In genomic region chr10:89047397-89047796, GRCh38 we compare ENCODE assay signal across 18 cellular contexts. TPM values are rescaled to one million over a fixed set of nuclear protein-coding genes. Genes with fewer than 3 reads are reported as not detected.
DNase-seq lines count a peak whose midpoint lies in the region; ATAC-seq and TF ChIP-seq lines count a peak whose summit lies in the region.
"Had no signal": no experiment of that assay in that cellular context is flagged by ENCODE, and none has a peak within 500 bp of the region (broad histone marks: within the 10 kb centered on the region; RNA-seq: fewer than 3 reads in every experiment).

No MANE protein-coding gene starts in this region.

- WGBS in liver: 88% methylated on average over 2 of the region's 2 CpGs

- DNase-seq in CD1c-positive myeloid dendritic cell (ENCODE audit: extremely low spot score) (peak; percentile 28), HFFc6 (peak; percentile 16), NCI-H446 (lab: John Stamatoyannopoulos, UW) (no peak)
- no peak for DNase-seq in activated effector memory CD4-positive, alpha-beta T cell treated with Interleukin-2 at 50 U/mL for 16 hours
- no peak for DNase-seq in activated T-cell treated with anti-CD3 and anti-CD28 coated beads, Interleukin-2, amount 50 U/mL, for 72 hours
- DNase-seq: CD4-positive, CD25-positive, alpha-beta regulatory T cell; KG1; NCI-H1092; NCI-H1694; NCI-H2107; NCI-H510A; NCI-H82; SHP77 had no signal

- TF ChIP-seq RAD21 in liver (IDR thresholded peaks at IDR 0.05): no peak

- H3K36me3 ChIP-seq in liver (ENCODE audit: control insufficient read depth in 4 of 4, insufficient read depth in 3 of 4, low read depth in 1 of 4, low read length in 3 of 4): no peaks in the 10 kb centered on the region

- H3K27ac ChIP-seq in liver (ENCODE audit: low read depth in 1 of 2, low read length in 2 of 2): peak overlapping the region in 1 of 2 donors; percentile 25
- H3K27ac ChIP-seq: HL-60 had no signal

- no peaks in the 10 kb centered on the region for H3K27me3 ChIP-seq in liver (ENCODE audit: control insufficient read depth in 4 of 4, insufficient read depth in 4 of 4, low read length in 3 of 4)

- no peaks in the 10 kb centered on the region for H3K27me3 Mint-ChIP-seq in HFFc6 (ENCODE audit: insufficient read depth)
- no peaks in the 10 kb centered on the region for H3K27me3 Mint-ChIP-seq in dendritic cell treated with granulocyte-macrophage colony-stimulating factor and Interleukin-4, amounts not matched to agents 40 ng/mL and 50 ng/mL, for 4 days
- H3K27me3 Mint-ChIP-seq in activated T-cell treated with anti-CD3 and anti-CD28 coated beads, Interleukin-2, amount 50 U/mL, for 72 hours (ENCODE audit: low read depth): peaks cover 5% of the 10 kb centered on the region
- H3K27me3 Mint-ChIP-seq: CD4-positive, CD25-positive, alpha-beta regulatory T cell had no signal

- H3K4me1 ChIP-seq in liver (ENCODE audit: control insufficient read depth in 4 of 4, insufficient read depth in 4 of 4, low read length in 3 of 4): no peaks in the 10 kb centered on the region

- no peaks in the 10 kb centered on the region for H3K9me3 ChIP-seq in liver (ENCODE audit: control insufficient read depth in 4 of 4, low read length in 3 of 4)

- no peaks in the 10 kb centered on the region for H3K9me3 Mint-ChIP-seq in HFFc6
- H3K9me3 Mint-ChIP-seq in dendritic cell treated with granulocyte-macrophage colony-stimulating factor and Interleukin-4, amounts not matched to agents 40 ng/mL and 50 ng/mL, for 4 days: no peaks in the 10 kb centered on the region
- H3K9me3 Mint-ChIP-seq in activated T-cell treated with anti-CD3 and anti-CD28 coated beads, Interleukin-2, amount 50 U/mL, for 72 hours: no peaks in the 10 kb centered on the region
- H3K9me3 Mint-ChIP-seq: GM23338 had no signal

- H3K4me1 Mint-ChIP-seq in HFFc6 (ENCODE audit: low read depth): peaks cover 15% of the 10 kb centered on the region
- H3K4me1 Mint-ChIP-seq in dendritic cell treated with granulocyte-macrophage colony-stimulating factor and Interleukin-4, amounts not matched to agents 40 ng/mL and 50 ng/mL, for 4 days (ENCODE audit: low read depth): peaks cover 41% of the 10 kb centered on the region
- H3K4me1 Mint-ChIP-seq in activated T-cell treated with anti-CD3 and anti-CD28 coated beads, Interleukin-2, amount 50 U/mL, for 72 hours (ENCODE audit: low read depth): no peaks in the 10 kb centered on the region

- H3K36me3 Mint-ChIP-seq in HFFc6 (ENCODE audit: low read depth): no peaks in the 10 kb centered on the region
- no peaks in the 10 kb centered on the region for H3K36me3 Mint-ChIP-seq in dendritic cell treated with granulocyte-macrophage colony-stimulating factor and Interleukin-4, amounts not matched to agents 40 ng/mL and 50 ng/mL, for 4 days (ENCODE audit: low read depth)
- peaks cover 0 to 3% of the 10 kb centered on the region in 2 donors for H3K36me3 Mint-ChIP-seq in activated T-cell treated with anti-CD3 and anti-CD28 coated beads, Interleukin-2, amount 50 U/mL, for 72 hours (ENCODE audit: insufficient read depth in 2 of 2)

- H3K9ac ChIP-seq in liver (ENCODE audit: low read depth in 1 of 2, low read length in 2 of 2): no peak overlapping the region

- TF ChIP-seq CTCF in HFFc6 (IDR thresholded peaks at IDR 0.05) (no peak), liver (IDR thresholded peaks at IDR 0.05; ENCODE audit: low read depth, low read length, missing input control) (no peak)

- no peak for ATAC-seq in activated T-cell treated with anti-CD3 and anti-CD28 coated beads, Interleukin-2, amount 50 U/mL, for 72 hours (replicated peaks in 1 of 2)
- ATAC-seq: GM23338, SK-N-SH treated with all-trans-retinoic acid at 6 μM for 48 hours had no signal

- intact Hi-C loops in dendritic cell treated with granulocyte-macrophage colony-stimulating factor and Interleukin-4, amounts not matched to agents 40 ng/mL and 50 ng/mL, for 4 days (cut with micrococcal nuclease): no loop called here

- H3K4me3 ChIP-seq in liver (ENCODE audit: low read depth in 1 of 3, low read length in 3 of 3): no peak overlapping the region
- H3K4me3 ChIP-seq: GM23338 had no signal

- no peak overlapping the region for H3K27ac Mint-ChIP-seq in HFFc6
- H3K27ac Mint-ChIP-seq in dendritic cell treated with granulocyte-macrophage colony-stimulating factor and Interleukin-4, amounts not matched to agents 40 ng/mL and 50 ng/mL, for 4 days: peak overlapping the region; percentile 55
- no peak overlapping the region for H3K27ac Mint-ChIP-seq in activated T-cell treated with anti-CD3 and anti-CD28 coated beads, Interleukin-2, amount 50 U/mL, for 72 hours
- H3K27ac Mint-ChIP-seq: GM23338 had no signal

- no peak overlapping the region for H3K4me3 Mint-ChIP-seq in HFFc6
- H3K4me3 Mint-ChIP-seq in dendritic cell treated with granulocyte-macrophage colony-stimulating factor and Interleukin-4, amounts not matched to agents 40 ng/mL and 50 ng/mL, for 4 days: no peak overlapping the region
- no peak overlapping the region for H3K4me3 Mint-ChIP-seq in activated T-cell treated with anti-CD3 and anti-CD28 coated beads, Interleukin-2, amount 50 U/mL, for 72 hours
- H3K4me3 Mint-ChIP-seq: GM23338 had no signal

TF ChIP-seq in liver, 16 proteins besides CTCF, POLR2A, EP300 and RAD21:
- peak; percentile 14 for TF ChIP-seq SP1 (IDR thresholded peaks at IDR 0.05)
- peak; percentile 20 for TF ChIP-seq NR2F2 (IDR thresholded peaks at IDR 0.05)
- TF ChIP-seq REST (IDR thresholded peaks at IDR 0.05): no peak

RNA-seq across cellular contexts. Expression of gene FAS, which starts 56.8 kb away (rescaled TPM):
- 10 to 100 TPM; 52.9 to 62.9 (median 57.5) TPM for total RNA-seq in HFFc6 (2021; fragmentation: NEBNext Ultra II Directional; extraction: Animal tissue kit (Norgen Biotek cat#: 25700))
- 10 to 100 TPM in 1 of 2 donors, 1 to 10 TPM in 1; 2.2 to 13.2 TPM for total RNA-seq in liver
- polyA plus RNA-seq in liver: 1 to 10 TPM; 5.6 to 6.2 TPM
- 100 to 1,000 TPM; 111 to 138 TPM for total RNA-seq in activated T-cell treated with anti-CD3 and anti-CD28 coated beads, Interleukin-2, amount 50 U/mL, for 72 hours

Comparison
In these comparisons a context has a peak if more than half of its experiments do, and no peak if none do; other contexts are left out.
1. DNase-seq: peak in CD1c-positive myeloid dendritic cell (single experiment) and HFFc6 (single experiment); none in NCI-H446 (0 of 2), activated effector memory CD4-positive, alpha-beta T cell treated with Interleukin-2 at 50 U/mL for 16 hours (single experiment) and activated T-cell treated with anti-CD3 and anti-CD28 coated beads, Interleukin-2, amount 50 U/mL, for 72 hours (0 of 2).